Comparison of ENCODE assay signal across 1 cellular context in the genomic region with DNA sequence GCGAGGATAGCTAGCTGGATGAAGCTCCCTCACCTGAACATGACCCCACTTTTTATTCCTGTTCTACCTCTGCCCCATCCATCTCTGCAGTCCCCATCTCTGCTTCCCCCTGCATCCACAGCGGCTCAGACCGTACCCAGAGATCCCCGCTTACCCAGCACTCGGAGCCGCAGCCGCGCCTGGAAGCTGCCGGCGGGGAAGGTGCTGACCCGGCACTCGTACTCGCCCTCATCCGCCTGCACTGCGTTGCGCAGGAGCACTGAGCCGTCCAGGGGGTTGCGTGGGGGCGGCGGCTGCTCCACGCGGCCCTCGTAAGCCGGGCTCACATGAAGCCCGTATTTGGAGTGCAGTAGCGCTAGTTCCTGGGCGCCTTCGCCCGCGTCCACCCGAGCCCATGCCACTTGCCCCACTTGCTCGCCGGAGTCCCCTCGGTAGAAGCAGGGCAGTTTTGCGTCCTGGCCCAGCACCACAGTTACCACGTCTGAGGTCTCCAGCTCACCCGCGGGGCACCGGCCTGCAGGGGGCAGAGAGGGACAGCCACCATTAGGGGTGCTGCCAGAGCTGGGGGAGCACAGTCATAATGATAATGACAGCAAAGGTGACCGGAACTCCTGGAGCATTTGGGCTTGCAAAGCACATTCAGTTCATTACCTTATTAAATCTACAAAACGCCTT.
TF ChIP-seq lines count a peak whose summit lies in the region.

No MANE protein-coding gene starts in this region.

TF ChIP-seq in GM12878, 131 proteins besides CTCF, POLR2A, EP300 and RAD21:
- no peak for TF ChIP-seq WRNIP1 (IDR thresholded peaks at IDR 0.05; ENCODE audit: borderline replicate concordance, low read depth, low read length)
- TF ChIP-seq EED (IDR thresholded peaks at IDR 0.05; ENCODE audit: low read depth): no peak
- TF ChIP-seq YBX1 (IDR thresholded peaks at IDR 0.05): no peak
- TF ChIP-seq, protein P1, sequence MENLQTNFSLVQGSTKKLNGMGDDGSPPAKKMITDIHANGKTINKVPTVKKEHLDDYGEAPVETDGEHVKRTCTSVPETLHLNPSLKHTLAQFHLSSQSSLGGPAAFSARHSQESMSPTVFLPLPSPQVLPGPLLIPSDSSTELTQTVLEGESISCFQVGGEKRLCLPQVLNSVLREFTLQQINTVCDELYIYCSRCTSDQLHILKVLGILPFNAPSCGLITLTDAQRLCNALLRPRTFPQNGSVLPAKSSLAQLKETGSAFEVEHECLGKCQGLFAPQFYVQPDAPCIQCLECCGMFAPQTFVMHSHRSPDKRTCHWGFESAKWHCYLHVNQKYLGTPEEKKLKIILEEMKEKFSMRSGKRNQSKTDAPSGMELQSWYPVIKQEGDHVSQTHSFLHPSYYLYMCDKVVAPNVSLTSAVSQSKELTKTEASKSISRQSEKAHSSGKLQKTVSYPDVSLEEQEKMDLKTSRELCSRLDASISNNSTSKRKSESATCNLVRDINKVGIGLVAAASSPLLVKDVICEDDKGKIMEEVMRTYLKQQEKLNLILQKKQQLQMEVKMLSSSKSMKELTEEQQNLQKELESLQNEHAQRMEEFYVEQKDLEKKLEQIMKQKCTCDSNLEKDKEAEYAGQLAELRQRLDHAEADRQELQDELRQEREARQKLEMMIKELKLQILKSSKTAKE (IDR thresholded peaks at IDR 0.05; ENCODE audit: low read depth, poor library complexity, severe bottlenecking): no peak
- TF ChIP-seq BACH1 (IDR thresholded peaks at IDR 0.05; ENCODE audit: borderline replicate concordance): no peak
- TF ChIP-seq CEBPZ (IDR thresholded peaks at IDR 0.05; ENCODE audit: low read depth, low read length): no peak
- no peak for TF ChIP-seq EGR1 (IDR thresholded peaks at IDR 0.05; ENCODE audit: borderline replicate concordance in 1 of 2, low read depth in 2 of 2, low read length in 2 of 2)
- TF ChIP-seq SMAD5 (IDR thresholded peaks at IDR 0.05; ENCODE audit: low read depth): no peak
- TF ChIP-seq FOXK2 (IDR thresholded peaks at IDR 0.05): no peak
